ENCODE assay signal across 8 cellular contexts in the genomic region with DNA sequence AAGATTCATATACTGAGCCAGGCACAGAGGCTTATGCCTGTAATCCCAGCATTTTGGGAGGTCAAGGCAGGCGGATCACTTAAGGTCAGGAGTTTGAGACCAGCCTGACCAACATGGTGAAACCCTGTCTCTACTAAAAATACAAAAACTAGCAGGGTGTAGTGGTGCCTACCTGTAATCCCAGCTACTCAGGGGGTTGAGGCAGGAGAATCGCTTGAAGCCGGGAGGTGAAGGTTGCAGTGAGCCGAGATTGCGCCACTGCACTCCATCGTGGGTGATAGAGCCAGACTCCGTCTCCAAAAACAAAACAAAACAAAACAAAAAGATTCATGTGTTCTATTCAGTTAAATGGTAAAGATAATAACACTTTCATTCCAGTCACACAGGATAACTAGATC.
DNase-seq lines count a peak whose midpoint lies in the region; ATAC-seq, FAIRE-seq and TF ChIP-seq lines count a peak whose summit lies in the region.
"Not testable (repeated sequence)": the region's sequence is repeated elsewhere in the genome, so short reads cannot be mapped to it uniquely, and the experiment has no call there.

No MANE protein-coding gene starts in this region.

- H3F3A ChIP-seq in GM23338 (replicated peaks; ENCODE audit: low read depth): not testable (repeated sequence)

- peak overlapping the region; percentile 77 to 93 (median 86) for H3K4me2 ChIP-seq in BLaER1 treated with 17β-estradiol and CSF1 and Interleukin-3, amounts not matched to agents 10 nM and 100 nM
- H3K4me2 ChIP-seq in GM23338: 0 out of 2 replicates have a peak overlapping the region, but pooled peaks have one; percentile 8
- H3K4me2 ChIP-seq in keratinocyte (ENCODE audit: control insufficient read depth, extremely low read depth, insufficient read depth, low read depth, low read length): peak overlapping the region; percentile 91

- peaks cover 79 to 96% (median 86%) of the 10 kb centered on the region in 10 experiments for H3K4me1 ChIP-seq in BLaER1 treated with 17β-estradiol and CSF1 and Interleukin-3, amounts not matched to agents 10 nM and 100 nM
- H3K4me1 ChIP-seq in GM23338 (ENCODE audit: insufficient read depth) (peaks cover 24% of the 10 kb centered on the region), RWPE2 (ENCODE audit: insufficient read depth, poor library complexity, severe bottlenecking) (peaks cover 49% of the 10 kb centered on the region), keratinocyte (ENCODE audit: control insufficient read depth, extremely low read depth, insufficient read depth, low read length) (peaks cover 53% of the 10 kb centered on the region), neutrophil (ENCODE audit: control insufficient read depth in 1 of 2, insufficient read depth in 1 of 2, low read depth in 1 of 2, low read length in 1 of 2) (peaks cover 12 to 14% of the 10 kb centered on the region in 2 experiments)

- H3K9me2 ChIP-seq in GM23338 (ENCODE audit: insufficient read depth): not testable (repeated sequence)

- not testable (repeated sequence) for DNase-seq in GM23338 (ENCODE audit: low spot score); RWPE2 (ENCODE audit: low spot score); activated T-cell treated with anti-CD3 and anti-CD28 coated beads, Interleukin-2, amount 50 U/mL, for 4 hours; chondrocyte (ENCODE audit: low spot score); keratinocyte (ENCODE audit: low read depth, low spot score)
- DNase-seq in stimulated activated naive CD4-positive, alpha-beta T cell treated with Interleukin-2 at 50 U/mL for 16 hours (lab: John Stamatoyannopoulos, UW): peak; percentile 54

- peak overlapping the region; percentile 68 to 91 (median 86) for H3K27ac ChIP-seq in BLaER1 treated with 17β-estradiol and CSF1 and Interleukin-3, amounts not matched to agents 10 nM and 100 nM
- H3K27ac ChIP-seq in GM23338 (ENCODE audit: low read depth) (0 out of 2 replicates have a peak overlapping the region, but pooled peaks have one; percentile 3), RWPE2 (ENCODE audit: poor library complexity, severe bottlenecking) (peak overlapping the region; percentile 98), keratinocyte (ENCODE audit: control insufficient read depth, insufficient read depth, low read length) (peak overlapping the region; percentile 95), neutrophil (peak overlapping the region; percentile 11)

- not testable (repeated sequence) for TF ChIP-seq CTCF in GM23338 (conservative IDR thresholded peaks at IDR 0.05; ENCODE audit: low read depth in 2 of 2); RWPE2 (IDR thresholded peaks at IDR 0.05; ENCODE audit: poor library complexity, severe bottlenecking); chondrocyte (IDR thresholded peaks at IDR 0.05); keratinocyte (optimal IDR thresholded peaks at IDR 0.05 in 1 of 3, IDR thresholded peaks at IDR 0.05 in 1 of 3, conservative IDR thresholded peaks at IDR 0.05 in 1 of 3; ENCODE audit: extremely low read depth in 1 of 3, insufficient read depth in 2 of 3, low read length in 3 of 3); neutrophil (IDR thresholded peaks at IDR 0.05)

- H3K9me1 ChIP-seq in keratinocyte (ENCODE audit: control insufficient read depth, extremely low read depth, insufficient read depth, low read length): not testable (repeated sequence)

- not testable (repeated sequence) for H4K20me1 ChIP-seq in BLaER1 treated with 17β-estradiol and CSF1 and Interleukin-3, amounts not matched to agents 10 nM and 100 nM; GM23338 (replicated peaks; ENCODE audit: insufficient read depth); keratinocyte (ENCODE audit: control insufficient read depth, extremely low read depth, insufficient read depth, low read length)

- FAIRE-seq in keratinocyte (lab: Jason Lieb, UNC): not testable (repeated sequence)

- dilution Hi-C loops in keratinocyte (cut with MboI; ENCODE audit: extremely low pct_ligation_motif_present, low sequenced_read_pairs): not testable (repeated sequence)

- peak overlapping the region; percentile 70 to 80 (median 74) for H3K9ac ChIP-seq in BLaER1 treated with 17β-estradiol and CSF1 and Interleukin-3, amounts not matched to agents 10 nM and 100 nM
- peak overlapping the region; percentile 77 for H3K9ac ChIP-seq in keratinocyte (ENCODE audit: control insufficient read depth, extremely low read depth, insufficient read depth, low read length)

- H3K9me3 ChIP-seq in BLaER1 treated with 17β-estradiol and CSF1 and Interleukin-3, amounts not matched to agents 10 nM and 100 nM (replicated peaks in 1 of 11); RWPE2 (ENCODE audit: severe bottlenecking); keratinocyte (ENCODE audit: control insufficient read depth, low read depth, low read length); neutrophil: not testable (repeated sequence)

- not testable (repeated sequence) for H3K27me3 Mint-ChIP-seq in GM23338 (ENCODE audit: insufficient read depth, low read depth, poor library complexity); activated T-cell treated with anti-CD3 and anti-CD28 coated beads, Interleukin-2, amount 50 U/mL, for 4 hours (ENCODE audit: low read depth); chondrocyte (ENCODE audit: low read depth)

- H3K27me3 ChIP-seq in BLaER1 treated with 17β-estradiol and CSF1 and Interleukin-3, amounts not matched to agents 10 nM and 100 nM; GM23338 (ENCODE audit: insufficient read depth); RWPE2 (ENCODE audit: insufficient read depth, poor library complexity, severe bottlenecking); keratinocyte (ENCODE audit: control insufficient read depth, extremely low read depth, insufficient read depth, low read length); neutrophil: not testable (repeated sequence)

- H3K9me3 Mint-ChIP-seq in GM23338; activated T-cell treated with anti-CD3 and anti-CD28 coated beads, Interleukin-2, amount 50 U/mL, for 4 hours; chondrocyte (ENCODE audit: low read depth): not testable (repeated sequence)

- not testable (repeated sequence) for ATAC-seq in GM23338
- ATAC-seq in RWPE2 (ENCODE audit: low read depth): 0 out of 3 replicates have a peak, but pooled peaks have one; percentile 4
- ATAC-seq in activated T-cell treated with anti-CD3 and anti-CD28 coated beads, Interleukin-2, amount 50 U/mL, for 4 hours: peak; percentile 9 to 16

- H2AFZ ChIP-seq in GM23338; keratinocyte (ENCODE audit: control insufficient read depth, low read length): not testable (repeated sequence)

- peaks cover 40% of the 10 kb centered on the region for H3K4me1 Mint-ChIP-seq in GM23338
- peaks cover 75% of the 10 kb centered on the region for H3K4me1 Mint-ChIP-seq in activated T-cell treated with anti-CD3 and anti-CD28 coated beads, Interleukin-2, amount 50 U/mL, for 4 hours (ENCODE audit: low read depth)
- H3K4me1 Mint-ChIP-seq in chondrocyte (ENCODE audit: low read depth): peaks cover 80% of the 10 kb centered on the region

- H3K4me3 ChIP-seq in BLaER1 treated with 17β-estradiol and CSF1 and Interleukin-3, amounts not matched to agents 10 nM and 100 nM: peak overlapping the region; percentile 26 to 60 (median 37); a peak in 17 of 20 replicates
- H3K4me3 ChIP-seq in GM23338; RWPE2 (ENCODE audit: severe bottlenecking); neutrophil (ENCODE audit: low read depth in 1 of 2, low read length in 1 of 2): not testable (repeated sequence)
- peak overlapping the region; percentile 4 to 67 (median 51) for H3K4me3 ChIP-seq in keratinocyte (ENCODE audit: control insufficient read depth in 2 of 3, extremely low read depth in 1 of 3, insufficient read depth in 2 of 3, low read depth in 1 of 3, low read length in 3 of 3)

- not testable (repeated sequence) for H3K4me3 Mint-ChIP-seq in GM23338
- peak overlapping the region; percentile 80 for H3K4me3 Mint-ChIP-seq in activated T-cell treated with anti-CD3 and anti-CD28 coated beads, Interleukin-2, amount 50 U/mL, for 4 hours
- H3K4me3 Mint-ChIP-seq in chondrocyte (ENCODE audit: unreplicated experiment): peak overlapping the region; percentile 16

- H3K36me3 ChIP-seq in BLaER1 treated with 17β-estradiol and CSF1 and Interleukin-3, amounts not matched to agents 10 nM and 100 nM: peaks cover 0 to 20% (median 6%) of the 10 kb centered on the region in 11 experiments; a peak in 13 of 22 replicates
- not testable (repeated sequence) for H3K36me3 ChIP-seq in GM23338 (ENCODE audit: insufficient read depth); RWPE2 (ENCODE audit: low read depth); keratinocyte (ENCODE audit: control insufficient read depth in 2 of 2, extremely low read depth in 1 of 2, insufficient read depth in 2 of 2, low read length in 2 of 2)
- H3K36me3 ChIP-seq in neutrophil: peaks cover 66% of the 10 kb centered on the region

- H3K79me2 ChIP-seq in GM23338 (replicated peaks; ENCODE audit: insufficient read depth): not testable (repeated sequence)
- H3K79me2 ChIP-seq in keratinocyte (ENCODE audit: control insufficient read depth, insufficient read depth, low read length): peaks cover 11% of the 10 kb centered on the region

- peak overlapping the region; percentile 60 for H3K27ac Mint-ChIP-seq in GM23338
- peak overlapping the region; percentile 93 for H3K27ac Mint-ChIP-seq in chondrocyte (ENCODE audit: unreplicated experiment)

- not testable (repeated sequence) for H3K36me3 Mint-ChIP-seq in GM23338 (ENCODE audit: low read depth); chondrocyte (ENCODE audit: low read depth)
- H3K36me3 Mint-ChIP-seq in activated T-cell treated with anti-CD3 and anti-CD28 coated beads, Interleukin-2, amount 50 U/mL, for 4 hours (ENCODE audit: insufficient read depth): peaks cover 17% of the 10 kb centered on the region

Comparison
In these comparisons a context has a peak if more than half of its experiments do, and no peak if none do; other contexts are left out.
1. H3K27ac ChIP-seq: peak in every context shown above with its lines; median percentile 98 in RWPE2; 95 in keratinocyte; 86 in BLaER1 treated with 17β-estradiol and CSF1 and Interleukin-3, amounts not matched to agents 10 nM and 100 nM; 11 in neutrophil; 3 in GM23338.
2. H3K4me2 ChIP-seq: peak in every context shown above with its lines; median percentile 91 in keratinocyte; 86 in BLaER1 treated with 17β-estradiol and CSF1 and Interleukin-3, amounts not matched to agents 10 nM and 100 nM; 8 in GM23338.